ENCODE assay signal across 8 cellular contexts in the genomic region with DNA sequence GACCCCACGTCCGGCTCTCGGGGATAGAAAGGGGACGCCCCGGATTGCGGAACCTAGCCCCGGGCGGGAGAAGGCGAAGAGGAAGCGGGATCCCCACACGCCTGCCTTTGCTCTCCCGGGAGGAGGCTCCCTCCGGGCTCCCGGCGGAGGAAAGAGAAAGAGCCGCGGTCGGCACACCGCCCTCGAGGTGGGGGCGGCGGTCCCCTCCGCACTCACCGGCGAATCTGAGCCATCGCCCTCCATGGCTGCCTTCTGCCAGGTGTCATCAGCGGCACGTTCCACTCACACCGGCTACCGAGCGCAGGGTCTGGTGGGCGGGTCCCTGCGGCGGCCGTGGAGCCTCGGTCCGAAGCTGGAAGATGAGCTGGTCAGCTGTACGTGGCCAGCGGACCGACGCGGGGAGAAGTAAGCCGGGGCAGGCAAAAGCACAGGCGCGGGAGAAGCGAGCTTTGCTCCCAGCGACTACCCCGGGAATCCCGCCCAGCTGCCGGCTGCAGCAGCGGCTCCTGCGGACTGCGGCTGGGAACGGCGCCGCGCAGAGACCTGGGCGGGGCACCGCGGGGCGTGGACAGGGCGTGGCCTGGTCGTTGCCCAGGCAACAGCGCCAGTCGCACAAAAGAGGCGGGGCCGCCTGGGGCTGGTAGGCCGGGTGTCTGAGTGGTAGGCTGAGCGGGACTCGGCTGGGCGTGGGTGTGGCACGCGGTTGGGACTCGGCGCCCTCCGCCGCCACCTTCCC. TPM values are rescaled to one million over a fixed set of nuclear protein-coding genes. Genes with fewer than 3 reads are reported as not detected.
DNase-seq lines count a peak whose midpoint lies in the region; FAIRE-seq and TF ChIP-seq lines count a peak whose summit lies in the region.

TSS of gene TRIM36 (minus strand) at position 517 of the 736 bp plus-strand sequence. CDS start at position 243, 274 bp downstream.

- peaks cover 7% of the 10 kb centered on the region; the same call in 1 of the 2 replicates for H3K4me1 ChIP-seq in MM.1S (ENCODE audit: low read length)

- no peaks in the 10 kb centered on the region for H3K9me3 ChIP-seq in MM.1S (replicated peaks; ENCODE audit: insufficient read depth, low read length)

- H3K9ac ChIP-seq in MM.1S (ENCODE audit: low read length) = peak within 1 kb of the TSS; percentile 67

- H3K4me3 ChIP-seq in MM.1S (ENCODE audit: low read length) = peak within 1 kb of the TSS; percentile 79

- H3K36me3 ChIP-seq in MM.1S (replicated peaks; ENCODE audit: insufficient read depth, low read length) = no peaks in the 10 kb centered on the region

- FAIRE-seq in frontal cortex (lab: Jason Lieb, UNC) = no peak

- peak within 1 kb of the TSS; percentile 57; the same call in 1 of the 2 replicates for H3K27ac ChIP-seq in MM.1S (ENCODE audit: low read length)
- peak within 1 kb of the TSS; percentile 63 for H3K27ac ChIP-seq in substantia nigra (ENCODE audit: low read depth, low read length, poor library complexity, severe bottlenecking)

- 0 out of 2 replicates have a peak, but pooled peaks cover 2% of the 10 kb centered on the region for H3F3A ChIP-seq in MM.1S (ENCODE audit: insufficient read depth, low read length)

- peaks cover 3% of the 10 kb centered on the region; the same call in 1 of the 2 replicates for H3K79me2 ChIP-seq in MM.1S (ENCODE audit: low read length)

- no peaks in the 10 kb centered on the region for H3K9me2 ChIP-seq in MM.1S (replicated peaks; ENCODE audit: insufficient read depth, low read length)

- no peaks in the 10 kb centered on the region for H4K20me1 ChIP-seq in MM.1S (ENCODE audit: insufficient read depth, low read length)

- H2AFZ ChIP-seq in MM.1S (ENCODE audit: low read length) = peak within 1 kb of the TSS; percentile 99

- H3K4me2 ChIP-seq in MM.1S (ENCODE audit: low read depth, low read length) = peak within 1 kb of the TSS; percentile 98

- H3K27me3 ChIP-seq in MM.1S (replicated peaks; ENCODE audit: insufficient read depth, low read length) = no peaks in the 10 kb centered on the region; the same call in 1 of the 2 replicates

- DNase-seq in GM03348 (ENCODE audit: low spot score) (peak; percentile 96), HCEC 1CT (peak; percentile 94), MM.1S (peak; percentile 94), SIG-M5 treated with dmso at 0.1 percent for 504 hours (lab: John Stamatoyannopoulos, UW; ENCODE audit: unreplicated experiment) (peak; percentile 96), frontal cortex (ENCODE audit: low spot score in 2 of 2) (peak; percentile 84 to 89), non-pigmented ciliary epithelial cell (ENCODE audit: low read depth) (peak; percentile 50), substantia nigra (lab: John Stamatoyannopoulos, UW) (peak; percentile 38 to 94 (median 86))
- DNase-seq in activated naive CD4-positive, alpha-beta T cell (lab: John Stamatoyannopoulos, UW) = peak; percentile 54 to 78 (median 64)

- peak; percentile 27; the same call in 1 of the 2 replicates for TF ChIP-seq CTCF in MM.1S (IDR thresholded peaks at IDR 0.05; ENCODE audit: low read length)

RNA-seq across cellular contexts. Expression of gene TRIM36, which starts in this region (rescaled TPM):
- 105 TPM for total RNA-seq in frontal cortex

Comparison
In these comparisons a context has a peak if more than half of its experiments do, and no peak if none do; other contexts are left out.
1. Peak in every context shown above with its lines: DNase-seq, H3K4me3 ChIP-seq and H3K27ac ChIP-seq.